38 cellular contexts compared by ENCODE assay signal in the genomic region with DNA sequence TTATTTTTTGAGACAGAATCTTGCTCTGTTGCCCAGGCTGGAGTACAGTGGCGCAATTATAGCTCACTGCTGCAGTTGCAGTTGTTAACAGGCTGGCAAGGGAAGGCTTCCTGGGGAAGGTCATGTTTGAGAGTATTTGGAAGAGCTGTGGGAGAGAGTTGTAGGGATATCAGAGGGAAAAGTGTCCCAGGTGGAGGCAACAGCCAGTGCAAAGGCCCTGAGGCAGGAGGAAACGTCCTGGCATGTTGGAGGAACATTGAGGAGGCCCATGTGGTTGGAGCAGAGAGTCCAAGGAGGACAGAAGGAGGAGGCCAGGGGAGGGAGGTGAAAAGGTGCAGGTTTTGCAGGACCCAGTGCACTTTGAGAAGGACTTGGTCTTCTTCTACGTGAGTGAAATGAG. TPM values are rescaled to one million over a fixed set of nuclear protein-coding genes. Genes with fewer than 3 reads are reported as not detected.
"Had no signal": no experiment of that assay in that cellular context is flagged by ENCODE, and none has a peak within 500 bp of the region (broad histone marks: within the 10 kb centered on the region; RNA-seq: fewer than 3 reads in every experiment).

No MANE protein-coding gene starts in this region.

- H3K4me3 ChIP-seq: ascending aorta, body of pancreas, breast epithelium, Peyer's patch had no signal

- H3K27me3 Mint-ChIP-seq: activated CD4-positive, alpha-beta memory T cell treated with anti-CD3 and anti-CD28 coated beads, Interleukin-2, amount 10 ng/mL, durations not matched to agents 7 days and 5 days; activated CD8-positive, alpha-beta memory T cell treated with anti-CD3 and anti-CD28 coated beads, Interleukin-2, amount 10 ng/mL, durations not matched to agents 7 days and 5 days; activated naive CD8-positive, alpha-beta T cell treated with anti-CD3 and anti-CD28 coated beads, Interleukin-2, amount 10 ng/mL, durations not matched to agents 7 days and 5 days had no signal

- H3K9ac ChIP-seq: KMS-11 had no signal

- DNase-seq: activated CD4-positive, alpha-beta memory T cell treated with anti-CD3 and anti-CD28 coated beads, Interleukin-2, amount 10 ng/mL, durations not matched to agents 7 days and 5 days; activated CD4-positive, alpha-beta T cell treated with anti-CD3 and anti-CD28 coated beads for 1 hour; activated CD4-positive, alpha-beta T cell treated with anti-CD3 and anti-CD28 coated beads for 48 hours; activated CD4-positive, CD25-positive, alpha-beta regulatory T cell; activated CD8-positive, alpha-beta memory T cell treated with anti-CD3 and anti-CD28 coated beads for 24 hours; activated CD8-positive, alpha-beta memory T cell treated with anti-CD3 and anti-CD28 coated beads, Interleukin-2, amount 10 ng/mL, durations not matched to agents 7 days and 5 days; activated CD8-positive, alpha-beta memory T cell treated with anti-CD3 and anti-CD28 coated beads, Interleukin-2, amount 50 U/mL, for 48 hours; activated effector memory CD4-positive, alpha-beta T cell treated with Interleukin-2 at 50 U/mL for 16 hours; activated naive CD4-positive, alpha-beta T cell treated with anti-CD3 and anti-CD28 coated beads, Interleukin-2, amount 10 ng/mL, durations not matched to agents 7 days and 5 days; activated naive CD8-positive, alpha-beta T cell treated with anti-CD3 and anti-CD28 coated beads, Interleukin-2, amount 10 ng/mL, durations not matched to agents 7 days and 5 days; activated T-cell treated with anti-CD3 and anti-CD28 coated beads, Interleukin-2, amount 50 U/mL, for 48 hours; amygdala; body of pancreas; MM.1S; NCI-H1092 treated with DMSO at 0.1 percent for 48 hours; NCI-H1417; NCI-H146; NCI-H187; NCI-H2029 treated with DMSO at 0.1 percent for 48 hours; NCI-H2107; NCI-H2171; NCI-H510A; NCI-H526; NCI-H748 treated with DMSO at 0.1 percent for 48 hours; NK-92 treated with Interleukin-12 subunit alpha and Interleukin-12 subunit beta, amount 100 ng/mL, for 24 hours; PC-3; Peyer's patch; Right ventricle myocardium superior; SW 1271; T1000; WERI-Rb-1 had no signal

- H3K9me3 ChIP-seq: ascending aorta, body of pancreas, breast epithelium, Peyer's patch had no signal

- H3K4me3 Mint-ChIP-seq: activated CD4-positive, alpha-beta memory T cell treated with anti-CD3 and anti-CD28 coated beads, Interleukin-2, amount 10 ng/mL, durations not matched to agents 7 days and 5 days; activated CD8-positive, alpha-beta memory T cell treated with anti-CD3 and anti-CD28 coated beads, Interleukin-2, amount 10 ng/mL, durations not matched to agents 7 days and 5 days; activated naive CD4-positive, alpha-beta T cell treated with anti-CD3 and anti-CD28 coated beads, Interleukin-2, amount 10 ng/mL, durations not matched to agents 7 days and 5 days; activated naive CD8-positive, alpha-beta T cell treated with anti-CD3 and anti-CD28 coated beads, Interleukin-2, amount 10 ng/mL, durations not matched to agents 7 days and 5 days had no signal

- H3K4me2 ChIP-seq: KMS-11 had no signal

- H3K27ac Mint-ChIP-seq: activated CD4-positive, alpha-beta memory T cell treated with anti-CD3 and anti-CD28 coated beads, Interleukin-2, amount 10 ng/mL, durations not matched to agents 7 days and 5 days; activated CD8-positive, alpha-beta memory T cell treated with anti-CD3 and anti-CD28 coated beads, Interleukin-2, amount 10 ng/mL, durations not matched to agents 7 days and 5 days; activated naive CD4-positive, alpha-beta T cell treated with anti-CD3 and anti-CD28 coated beads, Interleukin-2, amount 10 ng/mL, durations not matched to agents 7 days and 5 days; activated naive CD8-positive, alpha-beta T cell treated with anti-CD3 and anti-CD28 coated beads, Interleukin-2, amount 10 ng/mL, durations not matched to agents 7 days and 5 days had no signal

- ATAC-seq: activated CD8-positive, alpha-beta memory T cell treated with anti-CD3 and anti-CD28 coated beads, Interleukin-2, amount 10 ng/mL, durations not matched to agents 7 days and 5 days; body of pancreas; PC-3 had no signal

- H3K27ac ChIP-seq: ascending aorta, body of pancreas, breast epithelium, KMS-11, Peyer's patch, WERI-Rb-1 had no signal

- H3K27me3 ChIP-seq: ascending aorta, body of pancreas, breast epithelium, Peyer's patch had no signal

- H3K9me3 Mint-ChIP-seq: activated CD4-positive, alpha-beta memory T cell treated with anti-CD3 and anti-CD28 coated beads, Interleukin-2, amount 10 ng/mL, durations not matched to agents 7 days and 5 days; activated naive CD8-positive, alpha-beta T cell treated with anti-CD3 and anti-CD28 coated beads, Interleukin-2, amount 10 ng/mL, durations not matched to agents 7 days and 5 days had no signal

- H3K36me3 ChIP-seq: breast epithelium had no signal

RNA-seq across cellular contexts. Expression of a gene that starts 11.7 kb away (rescaled TPM):
- total RNA-seq: activated CD8-positive, alpha-beta memory T cell treated with anti-CD3 and anti-CD28 coated beads, Interleukin-2, amount 10 ng/mL, durations not matched to agents 7 days and 5 days; LHCN-M2 had no signal

RNA-seq across cellular contexts. Expression of a gene that starts 46.3 kb away (rescaled TPM):
- total RNA-seq: activated CD4-positive, alpha-beta memory T cell treated with anti-CD3 and anti-CD28 coated beads, Interleukin-2, amount 10 ng/mL, durations not matched to agents 7 days and 5 days; activated CD8-positive, alpha-beta memory T cell treated with anti-CD3 and anti-CD28 coated beads, Interleukin-2, amount 10 ng/mL, durations not matched to agents 7 days and 5 days; ascending aorta; cardiac septum; LHCN-M2; Right ventricle myocardium superior; T-helper 1 cell treated with Interleukin-12 subunit alpha and Interleukin-12 subunit beta and Interleukin-4 antibody, amounts not matched to agents 30 ng/mL and 1 ng/mL, for 36 hours; T-helper 2 cell treated with Interferon-gamma antibody and Interleukin-4, amounts not matched to agents 100 ng/mL and 5 ng/mL, for 36 hours had no signal

RNA-seq across cellular contexts. Expression of a gene that starts 58.1 kb away (rescaled TPM):
- total RNA-seq: activated CD4-positive, alpha-beta memory T cell treated with anti-CD3 and anti-CD28 coated beads, Interleukin-2, amount 10 ng/mL, durations not matched to agents 7 days and 5 days; activated CD8-positive, alpha-beta memory T cell treated with anti-CD3 and anti-CD28 coated beads, Interleukin-2, amount 10 ng/mL, durations not matched to agents 7 days and 5 days; activated naive CD8-positive, alpha-beta T cell treated with anti-CD3 and anti-CD28 coated beads, Interleukin-2, amount 10 ng/mL, durations not matched to agents 7 days and 5 days; ascending aorta; cardiac septum; LHCN-M2; Right ventricle myocardium superior; T-helper 1 cell treated with Interleukin-12 subunit alpha and Interleukin-12 subunit beta and Interleukin-4 antibody, amounts not matched to agents 30 ng/mL and 1 ng/mL, for 36 hours; T-helper 2 cell treated with Interferon-gamma antibody and Interleukin-4, amounts not matched to agents 100 ng/mL and 5 ng/mL, for 36 hours had no signal
